Comparison of ENCODE assay signal across 8 cellular contexts in the genomic region with DNA sequence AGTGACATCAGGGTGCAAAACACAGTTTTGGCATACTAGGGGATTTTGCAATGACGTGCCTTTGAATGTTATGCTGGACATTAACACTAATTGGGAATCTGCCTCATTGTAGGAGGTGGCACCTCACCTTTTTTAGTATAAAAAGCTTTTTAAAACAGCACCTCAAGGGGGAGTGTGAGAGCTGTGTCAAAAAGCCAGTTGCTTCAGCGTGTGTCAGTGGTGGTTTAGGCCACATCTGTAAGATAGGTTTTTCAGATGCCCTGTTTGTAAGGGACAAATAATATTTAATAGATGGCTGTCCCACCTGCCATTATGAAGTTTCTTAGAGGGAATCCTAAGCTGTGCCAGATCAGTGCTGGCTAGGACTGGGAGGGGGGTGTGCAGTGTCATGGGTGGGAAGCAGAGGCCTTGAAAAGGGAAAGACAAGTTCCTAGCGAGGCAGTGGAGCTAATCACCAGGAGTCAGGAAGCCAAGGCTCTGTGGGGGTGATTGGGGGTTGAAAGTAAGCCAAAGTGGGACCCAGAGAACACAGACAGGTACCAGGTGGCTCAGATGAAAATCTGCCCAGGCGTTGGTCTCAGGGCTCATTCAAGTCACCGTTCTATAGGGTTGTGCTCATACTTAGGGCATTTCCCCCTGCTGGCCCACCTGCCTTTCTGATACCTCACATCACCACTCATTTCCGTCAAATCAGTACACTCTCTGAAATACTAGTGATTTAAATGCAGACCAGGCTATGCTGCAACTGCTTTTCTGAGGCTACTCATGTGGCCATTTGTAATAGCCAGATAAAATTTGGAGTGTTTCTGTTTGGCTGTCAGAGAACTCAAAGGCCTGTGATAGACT.
DNase-seq lines count a peak whose midpoint lies in the region; ATAC-seq and TF ChIP-seq lines count a peak whose summit lies in the region.

No MANE protein-coding gene starts in this region.

- H3K27ac Mint-ChIP-seq in activated CD8-positive, alpha-beta T cell treated with anti-CD3 and anti-CD28 coated beads for 36 hours: no peak overlapping the region
- no peak overlapping the region for H3K27ac Mint-ChIP-seq in nephron

- peak; percentile 50 for TF ChIP-seq CTCF in GM13977 (IDR thresholded peaks at IDR 0.05; ENCODE audit: extremely low read depth, insufficient read depth, missing control alignments)
- peak; percentile 26 for TF ChIP-seq CTCF in activated CD8-positive, alpha-beta T cell treated with anti-CD3 and anti-CD28 coated beads for 36 hours (IDR thresholded peaks at IDR 0.05)
- TF ChIP-seq CTCF in nephron (IDR thresholded peaks at IDR 0.05; ENCODE audit: unreplicated experiment in 3 of 3): peak in 2 of 3 experiments; percentile 10 to 26

- H3K4me3 Mint-ChIP-seq in activated CD8-positive, alpha-beta T cell treated with anti-CD3 and anti-CD28 coated beads for 36 hours: no peak overlapping the region
- no peak overlapping the region for H3K4me3 Mint-ChIP-seq in nephron

- POLR2A ChIA-PET in activated CD8-positive, alpha-beta T cell treated with anti-CD3 and anti-CD28 coated beads for 36 hours (lab: Charles Lee): no interaction called here

- no peaks in the 10 kb centered on the region for H3K9me3 Mint-ChIP-seq in activated CD8-positive, alpha-beta T cell treated with anti-CD3 and anti-CD28 coated beads for 36 hours
- no peaks in the 10 kb centered on the region for H3K9me3 Mint-ChIP-seq in nephron

- CTCF ChIA-PET in activated CD8-positive, alpha-beta T cell treated with anti-CD3 and anti-CD28 coated beads for 36 hours (lab: Charles Lee): interaction anchor here (1.0 to 2.2 kb wide), 5 partner anchors 11 to 63 kb away, joined by 3 to 8 read pairs (median 4); no protein-coding TSS in a partner anchor

- in situ Hi-C loops in GM13977 (cut with MboI; ENCODE audit: low pct_unique_long_range_greater_than_20kb, low sequenced_read_pairs, unreplicated experiment): no loop called here

- DNase-seq in GM13977 (ENCODE audit: low spot score) (no peak), A172 (ENCODE audit: low spot score) (no peak), NCI-H2029 treated with DMSO at 0.1 percent for 48 hours (lab: John Stamatoyannopoulos, UW) (no peak)
- peak; percentile 20 for DNase-seq in activated CD8-positive, alpha-beta T cell treated with anti-CD3 and anti-CD28 coated beads for 36 hours
- DNase-seq in central memory CD4-positive, alpha-beta T cell: no peak
- DNase-seq in activated CD4-positive, alpha-beta T cell treated with anti-CD3 and anti-CD28 coated beads for 1 hour: no peak

- no peaks in the 10 kb centered on the region for H3K27me3 Mint-ChIP-seq in activated CD8-positive, alpha-beta T cell treated with anti-CD3 and anti-CD28 coated beads for 36 hours
- H3K27me3 Mint-ChIP-seq in nephron (ENCODE audit: low read depth): no peaks in the 10 kb centered on the region

- H3K4me1 Mint-ChIP-seq in activated CD8-positive, alpha-beta T cell treated with anti-CD3 and anti-CD28 coated beads for 36 hours (ENCODE audit: low read depth): peaks cover 25% of the 10 kb centered on the region
- H3K4me1 Mint-ChIP-seq in nephron: peaks cover 23% of the 10 kb centered on the region

- no peaks in the 10 kb centered on the region for H3K36me3 Mint-ChIP-seq in activated CD8-positive, alpha-beta T cell treated with anti-CD3 and anti-CD28 coated beads for 36 hours (ENCODE audit: low read depth)
- peaks cover 12% of the 10 kb centered on the region for H3K36me3 Mint-ChIP-seq in nephron (ENCODE audit: low read depth)

- ATAC-seq in HG03378 (IDR thresholded peaks at IDR 0.05; ENCODE audit: unreplicated experiment): peak; percentile 50
- peak; percentile 74 for ATAC-seq in activated CD8-positive, alpha-beta T cell treated with anti-CD3 and anti-CD28 coated beads for 36 hours

- intact Hi-C loops in activated CD8-positive, alpha-beta T cell treated with anti-CD3 and anti-CD28 coated beads for 36 hours (cut with micrococcal nuclease): no loop called here
